Comparison of ENCODE assay signal across 26 cellular contexts in the genomic region with DNA sequence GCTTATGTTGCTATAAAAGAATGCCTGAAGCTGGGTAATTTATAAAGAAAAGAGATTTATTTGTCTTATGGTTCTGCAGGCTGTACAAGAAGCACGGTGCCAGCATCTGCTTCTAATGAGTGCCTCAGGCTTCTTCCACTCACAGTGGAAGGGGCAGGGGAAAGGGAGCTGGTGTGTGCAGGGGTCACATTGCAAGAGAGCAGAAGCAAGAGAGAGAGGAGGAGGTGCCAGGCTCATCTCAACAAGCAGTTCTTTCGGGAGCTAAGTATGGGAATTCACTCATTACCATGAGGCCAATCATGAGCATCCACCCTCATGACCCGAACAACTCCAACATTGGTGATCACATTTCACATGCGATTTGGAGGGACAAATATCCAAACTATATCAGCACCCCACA.
"Had no signal": no experiment of that assay in that cellular context is flagged by ENCODE, and none has a peak within 500 bp of the region (broad histone marks: within the 10 kb centered on the region; RNA-seq: fewer than 3 reads in every experiment).

No MANE protein-coding gene starts in this region.

- H3K4me1 Mint-ChIP-seq: neural crest cell had no signal

- H3K4me3 ChIP-seq: gastroesophageal sphincter, left ventricle myocardium inferior, lower lobe of right lung, ovary, right lobe of liver, suprapubic skin, thyroid gland, upper lobe of left lung, vagina had no signal

- H3K36me3 ChIP-seq: gastroesophageal sphincter, left ventricle myocardium inferior, lower lobe of right lung, ovary, right lobe of liver, suprapubic skin, thyroid gland, upper lobe of left lung, vagina had no signal

- DNase-seq: effector memory CD4-positive, alpha-beta T cell; glutamatergic neuron; immature natural killer cell; left ventricle myocardium inferior; lower lobe of right lung; natural killer cell; nucleus accumbens; ovary; retina; right lobe of liver; stimulated activated CD4-positive, alpha-beta T cell treated with anti-CD3 and anti-CD28 coated beads, Interleukin-4, amount 100 ng/mL, for 1 hour; stimulated activated CD8-positive, alpha-beta memory T cell treated with anti-CD3 and anti-CD28 coated beads, Interleukin-4, amount 100 ng/mL, for 48 hours; stimulated activated naive CD8-positive, alpha-beta T cell treated with anti-CD3 and anti-CD28 coated beads, Interleukin-15, Interleukin-2, amounts not matched to agents 100 U/mL and 50 U/mL, for 24 hours; thyroid gland; upper lobe of left lung had no signal

- H3K9me3 ChIP-seq: lower lobe of right lung, ovary, right lobe of liver, suprapubic skin, thyroid gland, upper lobe of left lung, vagina had no signal

- H3K27ac Mint-ChIP-seq: immature natural killer cell; memory B cell; mesothelial cell of epicardium; natural killer cell; progenitor cell of endocrine pancreas; stimulated activated effector memory CD8-positive, alpha-beta T cell treated with anti-CD3 and anti-CD28 coated beads, Interleukin-12 subunit alpha, Interleukin-12 subunit beta, amount 100 ng/mL, for 72 hours had no signal

- H3K9me3 Mint-ChIP-seq: immature natural killer cell; natural killer cell; stimulated activated effector memory CD8-positive, alpha-beta T cell treated with anti-CD3 and anti-CD28 coated beads, Interleukin-12 subunit alpha, Interleukin-12 subunit beta, amount 100 ng/mL, for 72 hours had no signal

- ATAC-seq: esophagus mucosa; gastroesophageal sphincter; lower lobe of right lung; natural killer cell; right lobe of liver; stimulated activated effector memory CD8-positive, alpha-beta T cell treated with anti-CD3 and anti-CD28 coated beads, Interleukin-12 subunit alpha, Interleukin-12 subunit beta, amount 100 ng/mL, for 72 hours; stimulated activated naive CD8-positive, alpha-beta T cell treated with anti-CD3 and anti-CD28 coated beads, Interleukin-15, Interleukin-2, amounts not matched to agents 100 U/mL and 50 U/mL, for 24 hours had no signal

- H3K27me3 Mint-ChIP-seq: progenitor cell of endocrine pancreas had no signal

- H3K27ac ChIP-seq: gastroesophageal sphincter, left ventricle myocardium inferior, lower lobe of right lung, ovary, right lobe of liver, suprapubic skin, thyroid gland, upper lobe of left lung, vagina had no signal

- H3K27me3 ChIP-seq: gastroesophageal sphincter, ovary, right lobe of liver, suprapubic skin, thyroid gland, upper lobe of left lung, vagina had no signal

- H3K4me3 Mint-ChIP-seq: immature natural killer cell; memory B cell; mesothelial cell of epicardium; natural killer cell; neural crest cell; stimulated activated effector memory CD8-positive, alpha-beta T cell treated with anti-CD3 and anti-CD28 coated beads, Interleukin-12 subunit alpha, Interleukin-12 subunit beta, amount 100 ng/mL, for 72 hours had no signal

- H3K36me3 Mint-ChIP-seq: memory B cell; natural killer cell; stimulated activated effector memory CD8-positive, alpha-beta T cell treated with anti-CD3 and anti-CD28 coated beads, Interleukin-12 subunit alpha, Interleukin-12 subunit beta, amount 100 ng/mL, for 72 hours had no signal

- FAIRE-seq: endometrium, keratinocyte had no signal

- H3K4me1 ChIP-seq: gastroesophageal sphincter, left ventricle myocardium inferior, lower lobe of right lung, right lobe of liver, suprapubic skin, thyroid gland, upper lobe of left lung, vagina had no signal
